In genomic region chr12:56317675-56318074, GRCh38 we compare ENCODE assay signal across 20 cellular contexts. TPM values are rescaled to one million over a fixed set of nuclear protein-coding genes. Genes with fewer than 3 reads are reported as not detected.
DNase-seq lines count a peak whose midpoint lies in the region; ATAC-seq and TF ChIP-seq lines count a peak whose summit lies in the region.
"Had no signal": no experiment of that assay in that cellular context is flagged by ENCODE, and none has a peak within 500 bp of the region (broad histone marks: within the 10 kb centered on the region; RNA-seq: fewer than 3 reads in every experiment).

No MANE protein-coding gene starts in this region.

- POLR2A ChIA-PET in activated CD8-positive, alpha-beta T cell treated with anti-CD3 and anti-CD28 coated beads for 36 hours (lab: Charles Lee): interaction anchor here (1.0 to 4.1 kb wide), 2 partner anchors 16 to 42 kb away, joined by 3 to 28 read pairs; partner anchors contain the start of genes PAN2 and STAT2
- POLR2A ChIA-PET in activated CD8-positive, alpha-beta T cell treated with anti-CD3 and anti-CD28 coated beads, Interleukin-2, amount 10 ng/mL, durations not matched to agents 7 days and 5 days (lab: Charles Lee): interaction anchor here (0.5 to 1.8 kb wide), 3 partner anchors 14 to 260 kb away, joined by 3 to 9 read pairs (median 4); partner anchors contain the start of gene PAN2

- peaks cover 20% of the 10 kb centered on the region for H3K36me3 Mint-ChIP-seq in activated CD8-positive, alpha-beta T cell treated with anti-CD3 and anti-CD28 coated beads for 36 hours (ENCODE audit: low read depth)
- peaks cover 23% of the 10 kb centered on the region for H3K36me3 Mint-ChIP-seq in activated CD8-positive, alpha-beta T cell treated with anti-CD3 and anti-CD28 coated beads, Interleukin-2, amount 10 ng/mL, durations not matched to agents 7 days and 5 days (ENCODE audit: low read depth)
- H3K36me3 Mint-ChIP-seq in nephron (ENCODE audit: low read depth): peaks cover 22% of the 10 kb centered on the region
- H3K36me3 Mint-ChIP-seq: IgD-negative memory B cell had no signal

- H3K9me3 ChIP-seq in WERI-Rb-1 (ENCODE audit: severe bottlenecking): no peaks in the 10 kb centered on the region
- H3K9me3 ChIP-seq: BLaER1 treated with 17β-estradiol and CSF1 and Interleukin-3, amounts not matched to agents 10 nM and 100 nM; stomach; upper lobe of left lung had no signal

- ATAC-seq in activated CD8-positive, alpha-beta T cell treated with anti-CD3 and anti-CD28 coated beads for 36 hours: no peak
- no peak for ATAC-seq in activated CD8-positive, alpha-beta T cell treated with anti-CD3 and anti-CD28 coated beads, Interleukin-2, amount 10 ng/mL, durations not matched to agents 7 days and 5 days
- no peak for ATAC-seq in GM21825 (IDR thresholded peaks at IDR 0.05; ENCODE audit: unreplicated experiment)
- ATAC-seq in GM21528 (IDR thresholded peaks at IDR 0.05; ENCODE audit: low FRiP score, unreplicated experiment): no peak
- ATAC-seq: HCT116 had no signal

- H3K4me3 ChIP-seq in KMS-11 (IDR thresholded peaks at IDR 0.05; ENCODE audit: insufficient read depth, low read depth, low read length): no peak overlapping the region
- H3K4me3 ChIP-seq in WERI-Rb-1 (ENCODE audit: low read depth, low read length): no peak overlapping the region
- H3K4me3 ChIP-seq: stomach, upper lobe of left lung had no signal

- peaks cover 22% of the 10 kb centered on the region for H3K79me2 ChIP-seq in KMS-11 (ENCODE audit: insufficient read depth, low read depth)

- H3K27me3 Mint-ChIP-seq in activated CD8-positive, alpha-beta T cell treated with anti-CD3 and anti-CD28 coated beads for 36 hours: no peaks in the 10 kb centered on the region
- no peaks in the 10 kb centered on the region for H3K27me3 Mint-ChIP-seq in activated CD8-positive, alpha-beta T cell treated with anti-CD3 and anti-CD28 coated beads, Interleukin-2, amount 10 ng/mL, durations not matched to agents 7 days and 5 days (ENCODE audit: low read depth)
- H3K27me3 Mint-ChIP-seq in nephron (ENCODE audit: low read depth): no peaks in the 10 kb centered on the region
- H3K27me3 Mint-ChIP-seq: activated CD4-positive, alpha-beta T cell treated with anti-CD3 and anti-CD28 coated beads, Interleukin-2, amount 10 ng/mL, durations not matched to agents 7 days and 5 days; IgD-negative memory B cell had no signal

- H3K27me3 ChIP-seq in KMS-11 (ENCODE audit: insufficient read depth, low read depth): no peaks in the 10 kb centered on the region
- no peaks in the 10 kb centered on the region for H3K27me3 ChIP-seq in WERI-Rb-1 (ENCODE audit: insufficient read depth, low read depth, severe bottlenecking)
- H3K27me3 ChIP-seq: BLaER1 treated with 17β-estradiol and CSF1 and Interleukin-3, amounts not matched to agents 10 nM and 100 nM; stomach; upper lobe of left lung had no signal

- H3K4me1 ChIP-seq in KMS-11 (ENCODE audit: low read depth, poor library complexity, severe bottlenecking): peaks cover 31% of the 10 kb centered on the region

- H3K27ac Mint-ChIP-seq in activated CD8-positive, alpha-beta T cell treated with anti-CD3 and anti-CD28 coated beads for 36 hours: no peak overlapping the region
- no peak overlapping the region for H3K27ac Mint-ChIP-seq in activated CD8-positive, alpha-beta T cell treated with anti-CD3 and anti-CD28 coated beads, Interleukin-2, amount 10 ng/mL, durations not matched to agents 7 days and 5 days
- H3K27ac Mint-ChIP-seq in nephron: no peak overlapping the region
- H3K27ac Mint-ChIP-seq: activated CD4-positive, alpha-beta T cell treated with anti-CD3 and anti-CD28 coated beads, Interleukin-2, amount 10 ng/mL, durations not matched to agents 7 days and 5 days had no signal

- TF ChIP-seq CTCF in activated CD8-positive, alpha-beta T cell treated with anti-CD3 and anti-CD28 coated beads for 36 hours (IDR thresholded peaks at IDR 0.05): no peak
- TF ChIP-seq CTCF in KMS-11 (conservative IDR thresholded peaks at IDR 0.05; ENCODE audit: low read depth, low read length): peak; percentile 38
- TF ChIP-seq CTCF in WERI-Rb-1 (IDR thresholded peaks at IDR 0.05; ENCODE audit: low read depth, low read length): peak; percentile 13; the same call in 1 of the 2 replicates
- no peak for TF ChIP-seq CTCF in nephron (IDR thresholded peaks at IDR 0.05; ENCODE audit: unreplicated experiment in 3 of 3)

- intact Hi-C loops in activated CD8-positive, alpha-beta T cell treated with anti-CD3 and anti-CD28 coated beads for 36 hours (cut with micrococcal nuclease): no loop called here

- no peaks in the 10 kb centered on the region for H3K9me3 Mint-ChIP-seq in activated CD8-positive, alpha-beta T cell treated with anti-CD3 and anti-CD28 coated beads for 36 hours
- H3K9me3 Mint-ChIP-seq in activated CD8-positive, alpha-beta T cell treated with anti-CD3 and anti-CD28 coated beads, Interleukin-2, amount 10 ng/mL, durations not matched to agents 7 days and 5 days (ENCODE audit: insufficient read depth): no peaks in the 10 kb centered on the region
- no peaks in the 10 kb centered on the region for H3K9me3 Mint-ChIP-seq in nephron
- H3K9me3 Mint-ChIP-seq: activated CD4-positive, alpha-beta T cell treated with anti-CD3 and anti-CD28 coated beads, Interleukin-2, amount 10 ng/mL, durations not matched to agents 7 days and 5 days; IgD-negative memory B cell had no signal

- H3K9ac ChIP-seq in KMS-11: no peak overlapping the region

- H3K4me3 Mint-ChIP-seq in activated CD8-positive, alpha-beta T cell treated with anti-CD3 and anti-CD28 coated beads for 36 hours: no peak overlapping the region
- H3K4me3 Mint-ChIP-seq in activated CD8-positive, alpha-beta T cell treated with anti-CD3 and anti-CD28 coated beads, Interleukin-2, amount 10 ng/mL, durations not matched to agents 7 days and 5 days: no peak overlapping the region
- H3K4me3 Mint-ChIP-seq in nephron: peak overlapping the region; percentile 5 to 60 (median 57)
- H3K4me3 Mint-ChIP-seq: activated CD4-positive, alpha-beta T cell treated with anti-CD3 and anti-CD28 coated beads, Interleukin-2, amount 10 ng/mL, durations not matched to agents 7 days and 5 days had no signal

- CTCF ChIA-PET in activated CD8-positive, alpha-beta T cell treated with anti-CD3 and anti-CD28 coated beads for 36 hours (lab: Charles Lee): interaction anchor here (0.7 to 2.0 kb wide), 4 partner anchors 29 to 147 kb away, joined by 3 to 6 read pairs (median 5); partner anchors contain the start of gene TIMELESS
- CTCF ChIA-PET in activated CD8-positive, alpha-beta T cell treated with anti-CD3 and anti-CD28 coated beads, Interleukin-2, amount 10 ng/mL, durations not matched to agents 7 days and 5 days (lab: Charles Lee): interaction anchor here (1.7 to 3.9 kb wide), 4 partner anchors 21 to 147 kb away, joined by 7 to 18 read pairs (median 13); partner anchors contain the start of genes IL23A and STAT2

- H3K27ac ChIP-seq in KMS-11 (no peak overlapping the region), WERI-Rb-1 (no peak overlapping the region)
- H3K27ac ChIP-seq: upper lobe of left lung had no signal

- no peak overlapping the region for H2AFZ ChIP-seq in KMS-11 (ENCODE audit: low read depth)

- H3K4me2 ChIP-seq in KMS-11: no peak overlapping the region

- no peaks in the 10 kb centered on the region for H4K20me1 ChIP-seq in KMS-11 (ENCODE audit: insufficient read depth)
- H4K20me1 ChIP-seq: BLaER1 treated with 17β-estradiol and CSF1 and Interleukin-3, amounts not matched to agents 10 nM and 100 nM had no signal

- H3K36me3 ChIP-seq in KMS-11 (ENCODE audit: insufficient read depth): peaks cover 7% of the 10 kb centered on the region; the same call in 1 of the 2 replicates
- H3K36me3 ChIP-seq in WERI-Rb-1: peaks cover 43% of the 10 kb centered on the region

- peaks cover 11% of the 10 kb centered on the region for H3K4me1 Mint-ChIP-seq in activated CD8-positive, alpha-beta T cell treated with anti-CD3 and anti-CD28 coated beads for 36 hours (ENCODE audit: low read depth)
- H3K4me1 Mint-ChIP-seq in activated CD8-positive, alpha-beta T cell treated with anti-CD3 and anti-CD28 coated beads, Interleukin-2, amount 10 ng/mL, durations not matched to agents 7 days and 5 days (ENCODE audit: low read depth): peaks cover 16% of the 10 kb centered on the region
- peaks cover 15% of the 10 kb centered on the region for H3K4me1 Mint-ChIP-seq in nephron

- DNase-seq in activated CD8-positive, alpha-beta T cell treated with anti-CD3 and anti-CD28 coated beads for 36 hours: peak; percentile 39
- no peak for DNase-seq in activated CD8-positive, alpha-beta T cell treated with anti-CD3 and anti-CD28 coated beads, Interleukin-2, amount 10 ng/mL, durations not matched to agents 7 days and 5 days
- DNase-seq in WERI-Rb-1: peak; percentile 19
- DNase-seq in inferior parietal cortex (ENCODE audit: extremely low spot score): no peak
- DNase-seq: activated CD4-positive, alpha-beta T cell treated with anti-CD3 and anti-CD28 coated beads, Interleukin-2, amount 10 ng/mL, durations not matched to agents 7 days and 5 days; cortex of kidney; hippocampal formation; NCI-H1930; NCI-H345; stimulated activated CD4-positive, alpha-beta T cell treated with anti-CD3 and anti-CD28 coated beads, Interleukin-2, amount 100 ng/mL, for 48 hours; stomach; upper lobe of left lung had no signal

RNA-seq across cellular contexts. Expression of gene CNPY2, which starts 1.9 kb away (rescaled TPM):
- 10 to 100 TPM; 81.0 to 81.7 TPM for total RNA-seq in activated CD8-positive, alpha-beta T cell treated with anti-CD3 and anti-CD28 coated beads for 36 hours
- total RNA-seq in activated CD8-positive, alpha-beta T cell treated with anti-CD3 and anti-CD28 coated beads, Interleukin-2, amount 10 ng/mL, durations not matched to agents 7 days and 5 days: 100 to 1,000 TPM; 112 to 113 TPM

RNA-seq across cellular contexts. Expression of gene PAN2, which starts 16.1 kb away (rescaled TPM):
- 10 to 100 TPM; 55.7 to 69.0 TPM for total RNA-seq in activated CD8-positive, alpha-beta T cell treated with anti-CD3 and anti-CD28 coated beads for 36 hours
- total RNA-seq in activated CD8-positive, alpha-beta T cell treated with anti-CD3 and anti-CD28 coated beads, Interleukin-2, amount 10 ng/mL, durations not matched to agents 7 days and 5 days: 10 to 100 TPM; 61.8 to 63.7 TPM

RNA-seq across cellular contexts. Expression of gene CS, which starts 17.5 kb away (rescaled TPM):
- 100 to 1,000 TPM; 292 to 297 TPM for total RNA-seq in activated CD8-positive, alpha-beta T cell treated with anti-CD3 and anti-CD28 coated beads for 36 hours
- 100 to 1,000 TPM; 218 to 228 TPM for total RNA-seq in activated CD8-positive, alpha-beta T cell treated with anti-CD3 and anti-CD28 coated beads, Interleukin-2, amount 10 ng/mL, durations not matched to agents 7 days and 5 days

RNA-seq across cellular contexts. Expression of gene IL23A, which starts 21.0 kb away (rescaled TPM):
- total RNA-seq in activated CD8-positive, alpha-beta T cell treated with anti-CD3 and anti-CD28 coated beads for 36 hours: 10 to 100 TPM; 41.3 to 41.5 TPM
- total RNA-seq in activated CD8-positive, alpha-beta T cell treated with anti-CD3 and anti-CD28 coated beads, Interleukin-2, amount 10 ng/mL, durations not matched to agents 7 days and 5 days: 1 to 10 TPM; 3.5 to 3.7 TPM
- total RNA-seq: endothelial cell of umbilical vein had no signal

RNA-seq across cellular contexts. Expression of gene STAT2, which starts 42.2 kb away (rescaled TPM):
- 10 to 100 TPM; 64.4 to 69.7 TPM for total RNA-seq in activated CD8-positive, alpha-beta T cell treated with anti-CD3 and anti-CD28 coated beads for 36 hours
- 100 to 1,000 TPM; 193 to 194 TPM for total RNA-seq in activated CD8-positive, alpha-beta T cell treated with anti-CD3 and anti-CD28 coated beads, Interleukin-2, amount 10 ng/mL, durations not matched to agents 7 days and 5 days

Comparison
In these comparisons a context has a peak if more than half of its experiments do, and no peak if none do; other contexts are left out.
1. DNase-seq: peak in activated CD8-positive, alpha-beta T cell treated with anti-CD3 and anti-CD28 coated beads for 36 hours (single experiment) and WERI-Rb-1 (single experiment); none in activated CD8-positive, alpha-beta T cell treated with anti-CD3 and anti-CD28 coated beads, Interleukin-2, amount 10 ng/mL, durations not matched to agents 7 days and 5 days (single experiment) and inferior parietal cortex (single experiment).
2. H3K4me3 Mint-ChIP-seq: peak in nephron (3 of 3); none in activated CD8-positive, alpha-beta T cell treated with anti-CD3 and anti-CD28 coated beads for 36 hours (single experiment) and activated CD8-positive, alpha-beta T cell treated with anti-CD3 and anti-CD28 coated beads, Interleukin-2, amount 10 ng/mL, durations not matched to agents 7 days and 5 days (single experiment).
3. CTCF ChIP-seq: peak in KMS-11 (single experiment) and WERI-Rb-1 (single experiment); none in activated CD8-positive, alpha-beta T cell treated with anti-CD3 and anti-CD28 coated beads for 36 hours (single experiment) and nephron (0 of 3).